ENCODE assay signal across 13 cellular contexts in the genomic region with DNA sequence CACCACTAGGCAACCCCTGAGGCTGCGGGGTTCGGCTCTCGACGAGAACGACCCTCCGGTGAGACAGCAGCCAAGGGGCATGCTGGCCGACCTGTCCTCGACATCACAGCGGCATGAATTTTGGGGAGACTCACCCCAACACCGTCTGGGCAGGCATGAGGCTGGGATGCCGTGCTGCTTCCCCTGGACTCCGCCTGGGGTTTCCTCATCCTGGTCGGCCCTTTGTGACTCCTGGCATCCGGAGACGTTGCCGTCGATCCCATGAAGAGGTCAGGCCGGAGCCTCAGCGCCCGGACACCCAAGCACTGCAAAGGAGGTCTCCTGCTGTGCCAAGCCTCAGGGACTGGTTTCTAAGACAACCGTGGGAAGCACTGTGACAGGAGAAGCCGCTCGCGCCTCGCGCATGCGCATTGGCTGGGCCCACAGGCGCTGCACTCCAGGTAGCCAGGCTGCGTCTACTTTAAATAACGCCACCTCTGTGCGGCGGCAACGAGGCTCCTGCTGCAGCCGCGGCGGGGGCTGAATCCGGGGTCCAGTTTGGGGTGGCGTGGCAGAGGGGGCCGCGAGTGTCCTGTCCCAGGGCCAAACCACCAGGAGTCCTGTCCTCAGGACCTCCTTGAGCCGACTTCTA. TPM values are rescaled to one million over a fixed set of nuclear protein-coding genes. Genes with fewer than 3 reads are reported as not detected.
A peak's percentile ranks its signal among the peaks of the same experiment; 100 is the strongest.
DNase-seq lines count a peak whose midpoint lies in the region; ATAC-seq and TF ChIP-seq lines count a peak whose summit lies in the region.
"Had no signal": no experiment of that assay in that cellular context is flagged by ENCODE, and none has a peak within 500 bp of the region (broad histone marks: within the 10 kb centered on the region; RNA-seq: fewer than 3 reads in every experiment).

No MANE protein-coding gene starts in this region.

- DNase-seq in stimulated activated CD4-positive, alpha-beta T cell treated with anti-CD3 and anti-CD28 coated beads, Interleukin-15, amount 100 ng/mL, for 24 hours, result peak; percentile 37
- DNase-seq in stimulated activated CD4-positive, alpha-beta T cell treated with anti-CD3 and anti-CD28 coated beads, Interleukin-2, amount 100 ng/mL, for 48 hours, result no peak
- DNase-seq in NCI-H524 treated with DMSO at 0.1 percent for 48 hours (lab: John Stamatoyannopoulos, UW), result peak; percentile 69
- DNase-seq in left colon, result peak in 1 of 2 donors; percentile 30
- no peak for DNase-seq in BE2C
- DNase-seq in NCI-H1092 (lab: John Stamatoyannopoulos, UW), result no peak
- no peak for DNase-seq in NCI-H446 treated with DMSO at 0.1 percent for 48 hours (lab: John Stamatoyannopoulos, UW)
- DNase-seq: activated CD4-positive, alpha-beta T cell treated with anti-CD3 and anti-CD28 coated beads for 4 hours; DND-41; NCI-H2081 treated with DMSO at 0.1 percent for 48 hours had no signal

- no peaks in the 10 kb centered on the region for H3K36me3 ChIP-seq in BE2C
- H3K36me3 ChIP-seq: pancreas had no signal

- H3K4me3 ChIP-seq in BE2C (ENCODE audit: low read depth, low read length), result no peak overlapping the region
- H3K4me3 ChIP-seq: pancreas had no signal

- intact Hi-C loops in left colon (cut with DNase I, micrococcal nuclease), result no loop called here

- peak; percentile 30 for ATAC-seq in left colon
- ATAC-seq: pancreas had no signal

- no peaks in the 10 kb centered on the region for H3K4me1 ChIP-seq in BE2C
- H3K4me1 ChIP-seq: pancreas had no signal

- H3K27me3 ChIP-seq in BE2C, result no peaks in the 10 kb centered on the region
- H3K27me3 ChIP-seq: pancreas had no signal

- no peaks in the 10 kb centered on the region for H3K9me3 ChIP-seq in BE2C
- H3K9me3 ChIP-seq: pancreas had no signal

- TF ChIP-seq CTCF in BE2C (IDR thresholded peaks at IDR 0.05; ENCODE audit: low read depth, low read length), result no peak

RNA-seq across cellular contexts. Expression of gene KCNJ18, which starts 13.8 kb away (rescaled TPM):
- not detected for total RNA-seq in left colon
- polyA plus RNA-seq in BE2C (2012; ENCODE audit: insufficient read depth, insufficient read length, low read depth), result not detected
- total RNA-seq: mononuclear cell, pancreas had no signal
- polyA plus RNA-seq: keratinocyte, pancreas had no signal

Comparison
In these comparisons a context has a peak if more than half of its experiments do, and no peak if none do; other contexts are left out.
1. DNase-seq: peak in stimulated activated CD4-positive, alpha-beta T cell treated with anti-CD3 and anti-CD28 coated beads, Interleukin-15, amount 100 ng/mL, for 24 hours (single experiment) and NCI-H524 treated with DMSO at 0.1 percent for 48 hours (single experiment); none in stimulated activated CD4-positive, alpha-beta T cell treated with anti-CD3 and anti-CD28 coated beads, Interleukin-2, amount 100 ng/mL, for 48 hours (0 of 2), BE2C (single experiment), NCI-H1092 (single experiment) and NCI-H446 treated with DMSO at 0.1 percent for 48 hours (single experiment).